In the genomic region with DNA sequence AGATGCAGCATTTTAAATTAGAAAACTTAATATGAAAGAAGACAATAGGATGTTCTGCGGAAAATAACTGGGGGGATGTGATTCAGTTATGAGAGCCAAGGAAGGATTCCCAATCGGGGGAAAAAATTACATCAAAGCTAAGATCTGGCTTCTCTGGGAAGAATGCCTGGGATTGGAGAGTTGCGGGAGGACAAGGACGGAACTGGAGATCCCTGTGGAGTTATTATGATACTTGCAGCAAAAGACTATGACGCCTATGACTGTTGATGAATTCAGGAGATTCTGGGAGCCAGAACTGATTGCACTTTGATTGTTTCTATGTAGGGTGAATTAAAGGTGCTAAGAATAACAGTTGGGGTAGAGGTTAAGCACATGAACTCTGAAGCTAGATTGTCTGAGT, we compare ENCODE assay signal across 24 cellular contexts.
"Had no signal": no experiment of that assay in that cellular context is flagged by ENCODE, and none has a peak within 500 bp of the region (broad histone marks: within the 10 kb centered on the region; RNA-seq: fewer than 3 reads in every experiment).

No MANE protein-coding gene starts in this region.

- H3K27me3 ChIP-seq: testis, thyroid gland, tibial artery, tibial nerve, upper lobe of left lung, upper lobe of right lung, uterus, vagina had no signal

- DNase-seq: stimulated activated CD4-positive, alpha-beta T cell treated with anti-CD3 and anti-CD28 coated beads, Interleukin-2, amount 100 ng/mL, for 48 hours; stimulated activated CD4-positive, alpha-beta T cell treated with anti-CD3 and anti-CD28 coated beads, Interleukin-4, amount 100 ng/mL, for 1 hour; stimulated activated CD4-positive, alpha-beta T cell treated with anti-CD3 and anti-CD28 coated beads, Interleukin-4, amount 100 ng/mL, for 24 hours; stimulated activated CD4-positive, alpha-beta T cell treated with anti-CD3 and anti-CD28 coated beads, Interleukin-4, amount 100 ng/mL, for 4 hours; stimulated activated CD8-positive, alpha-beta memory T cell treated with anti-CD3 and anti-CD28 coated beads, Interleukin-4, amount 100 ng/mL, for 48 hours; stimulated activated naive B cell treated with anti-CD40 and anti-IgM and Interleukin-4, amounts not matched to agents 10 μg/mL and 1 μg/mL and 100 μg/mL, for 72 hours; stimulated activated naive CD4-positive, alpha-beta T cell; stimulated activated naive CD4-positive, alpha-beta T cell treated with Interleukin-2 at 50 U/mL for 16 hours; stimulated activated naive CD8-positive, alpha-beta T cell treated with anti-CD3 and anti-CD28 coated beads, Interleukin-15, amount 100 ng/mL, for 72 hours; stimulated activated naive CD8-positive, alpha-beta T cell treated with anti-CD3 and anti-CD28 coated beads, Interleukin-15, Interleukin-2, amounts not matched to agents 100 U/mL and 50 U/mL, for 24 hours; stomach; substantia nigra; testis; thyroid gland; tibial artery; transverse colon; trophoblast cell; upper lobe of left lung; upper lobe of right lung; uterus had no signal

- H3K27ac ChIP-seq: stomach, suprapubic skin, testis, thoracic aorta, thyroid gland, tibial artery, tibial nerve, transverse colon, upper lobe of left lung, upper lobe of right lung, uterus, vagina had no signal

- H3K9me3 ChIP-seq: stomach, suprapubic skin, testis, thoracic aorta, thyroid gland, tibial artery, tibial nerve, transverse colon, upper lobe of left lung, upper lobe of right lung, uterus, vagina had no signal

- H3K36me3 ChIP-seq: stomach, suprapubic skin, thoracic aorta, thyroid gland, tibial artery, tibial nerve, transverse colon, upper lobe of left lung, upper lobe of right lung, uterus, vagina had no signal

- H3K4me3 ChIP-seq: stomach, suprapubic skin, testis, thoracic aorta, thyroid gland, tibial artery, tibial nerve, transverse colon, upper lobe of left lung, upper lobe of right lung, uterus, vagina had no signal

- H3K4me1 ChIP-seq: stomach, suprapubic skin, testis, thyroid gland, tibial artery, transverse colon, upper lobe of left lung, upper lobe of right lung, uterus, vagina had no signal
